Comparison of ENCODE assay signal across 23 cellular contexts in the genomic region with DNA sequence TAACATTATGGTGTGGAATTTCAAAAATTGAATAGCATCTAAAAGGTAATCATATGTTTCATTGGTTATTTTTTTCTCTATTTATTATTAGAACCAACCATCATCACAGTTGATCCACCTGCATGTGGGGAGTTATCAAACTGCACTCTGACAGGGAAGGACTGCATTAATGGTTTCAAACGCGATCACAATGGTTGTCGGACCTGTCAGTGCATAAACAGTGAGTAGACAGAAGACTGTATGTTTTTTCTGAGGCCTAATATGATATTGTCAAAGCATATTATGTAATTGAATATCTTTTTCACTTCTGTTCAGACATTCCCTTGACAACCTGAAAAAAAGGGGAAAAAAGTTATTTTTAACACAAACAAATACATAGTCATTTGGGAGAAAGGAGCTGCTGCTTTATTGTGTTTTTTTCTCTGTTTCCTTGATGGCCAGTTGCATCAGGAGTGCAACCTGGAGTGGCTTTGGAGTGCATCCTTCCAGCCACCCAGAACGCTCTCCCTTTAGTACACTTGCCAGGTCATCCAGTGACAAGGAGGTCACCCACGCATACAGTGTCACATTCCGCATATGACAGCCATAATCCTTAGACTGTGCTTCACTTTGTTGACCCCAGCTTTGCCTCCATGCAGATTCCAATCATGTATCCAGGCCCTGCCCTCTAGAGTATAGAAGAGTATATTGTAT.
"Had no signal": no experiment of that assay in that cellular context is flagged by ENCODE, and none has a peak within 500 bp of the region (broad histone marks: within the 10 kb centered on the region; RNA-seq: fewer than 3 reads in every experiment).

No MANE protein-coding gene starts in this region.

- H3K9me3 Mint-ChIP-seq: activated CD4-positive, alpha-beta memory T cell treated with anti-CD3 and anti-CD28 coated beads, Interleukin-2, amount 10 ng/mL, durations not matched to agents 7 days and 5 days; activated CD4-positive, alpha-beta T cell treated with anti-CD3 and anti-CD28 coated beads, Interleukin-2, amount 10 ng/mL, durations not matched to agents 7 days and 5 days; activated naive CD4-positive, alpha-beta T cell treated with anti-CD3 and anti-CD28 coated beads, Interleukin-2, amount 10 ng/mL, durations not matched to agents 7 days and 5 days; activated naive CD8-positive, alpha-beta T cell treated with anti-CD3 and anti-CD28 coated beads for 36 hours; activated T-cell treated with anti-CD3 and anti-CD28 coated beads, Interleukin-2, amount 50 U/mL, for 72 hours; activated T-helper 2 cell treated with anti-CD3 and anti-CD28 coated beads, Interferon-gamma antibody, Interleukin-2, Interleukin-4, amounts not matched to agents 10 μg/mL and 5 μg/mL and 100 μg/mL, durations not matched to agents 14 hours and 24 hours and 36 hours; T-cell had no signal

- H3K27ac Mint-ChIP-seq: activated CD4-positive, alpha-beta memory T cell treated with anti-CD3 and anti-CD28 coated beads, Interleukin-2, amount 10 ng/mL, durations not matched to agents 7 days and 5 days; activated CD4-positive, alpha-beta T cell treated with anti-CD3 and anti-CD28 coated beads, Interleukin-2, amount 10 ng/mL, durations not matched to agents 7 days and 5 days; activated naive CD4-positive, alpha-beta T cell treated with anti-CD3 and anti-CD28 coated beads, Interleukin-2, amount 10 ng/mL, durations not matched to agents 7 days and 5 days; activated naive CD8-positive, alpha-beta T cell treated with anti-CD3 and anti-CD28 coated beads for 36 hours; activated T-cell treated with anti-CD3 and anti-CD28 coated beads, Interleukin-2, amount 50 U/mL, for 72 hours; activated T-helper 2 cell treated with anti-CD3 and anti-CD28 coated beads, Interferon-gamma antibody, Interleukin-2, Interleukin-4, amounts not matched to agents 10 μg/mL and 5 μg/mL and 100 μg/mL, durations not matched to agents 14 hours and 24 hours and 36 hours; T-cell had no signal

- H3K4me3 Mint-ChIP-seq: activated CD4-positive, alpha-beta memory T cell treated with anti-CD3 and anti-CD28 coated beads, Interleukin-2, amount 10 ng/mL, durations not matched to agents 7 days and 5 days; activated CD4-positive, alpha-beta T cell treated with anti-CD3 and anti-CD28 coated beads, Interleukin-2, amount 10 ng/mL, durations not matched to agents 7 days and 5 days; activated naive CD4-positive, alpha-beta T cell treated with anti-CD3 and anti-CD28 coated beads, Interleukin-2, amount 10 ng/mL, durations not matched to agents 7 days and 5 days; activated naive CD8-positive, alpha-beta T cell treated with anti-CD3 and anti-CD28 coated beads for 36 hours; activated T-cell treated with anti-CD3 and anti-CD28 coated beads, Interleukin-2, amount 50 U/mL, for 72 hours; T-cell had no signal

- H3K36me3 Mint-ChIP-seq: activated naive CD4-positive, alpha-beta T cell treated with anti-CD3 and anti-CD28 coated beads, Interleukin-2, amount 10 ng/mL, durations not matched to agents 7 days and 5 days; T-cell had no signal

- H3K27ac ChIP-seq: VCaP had no signal

- DNase-seq: activated CD4-positive, alpha-beta memory T cell treated with anti-CD3 and anti-CD28 coated beads, Interleukin-2, amount 10 ng/mL, durations not matched to agents 7 days and 5 days; activated CD4-positive, alpha-beta T cell treated with anti-CD3 and anti-CD28 coated beads, Interleukin-2, amount 10 ng/mL, durations not matched to agents 7 days and 5 days; activated CD4-positive, CD25-positive, alpha-beta regulatory T cell; activated CD8-positive, alpha-beta memory T cell treated with anti-CD3 and anti-CD28 coated beads, Interleukin-2, amount 50 U/mL, for 4 hours; activated gamma-delta T cell treated with Interleukin-2 at 50 U/mL for 16 hours; activated naive CD4-positive, alpha-beta T cell treated with anti-CD3 and anti-CD28 coated beads, Interleukin-2, amount 10 ng/mL, durations not matched to agents 7 days and 5 days; activated naive CD8-positive, alpha-beta T cell treated with anti-CD3 and anti-CD28 coated beads for 36 hours; activated T-cell treated with anti-CD3 and anti-CD28 coated beads, Interleukin-2, amount 50 U/mL, for 72 hours; Kasumi-1; KBM-7; NCI-H1048; NCI-H146; NCI-H187 treated with DMSO at 0.1 percent for 48 hours; NCI-H2081 treated with DMSO at 0.1 percent for 48 hours; NCI-H446; NCI-H524; PC-3; SHP77 treated with DMSO at 0.1 percent for 48 hours; T-cell; T-helper 2 cell; T1000 had no signal

- H3K27me3 Mint-ChIP-seq: activated CD4-positive, alpha-beta memory T cell treated with anti-CD3 and anti-CD28 coated beads, Interleukin-2, amount 10 ng/mL, durations not matched to agents 7 days and 5 days; activated CD4-positive, alpha-beta T cell treated with anti-CD3 and anti-CD28 coated beads, Interleukin-2, amount 10 ng/mL, durations not matched to agents 7 days and 5 days; activated naive CD4-positive, alpha-beta T cell treated with anti-CD3 and anti-CD28 coated beads, Interleukin-2, amount 10 ng/mL, durations not matched to agents 7 days and 5 days; activated naive CD8-positive, alpha-beta T cell treated with anti-CD3 and anti-CD28 coated beads for 36 hours; T-cell had no signal

- H3K4me1 Mint-ChIP-seq: activated CD4-positive, alpha-beta memory T cell treated with anti-CD3 and anti-CD28 coated beads, Interleukin-2, amount 10 ng/mL, durations not matched to agents 7 days and 5 days; activated CD4-positive, alpha-beta T cell treated with anti-CD3 and anti-CD28 coated beads, Interleukin-2, amount 10 ng/mL, durations not matched to agents 7 days and 5 days; activated naive CD4-positive, alpha-beta T cell treated with anti-CD3 and anti-CD28 coated beads, Interleukin-2, amount 10 ng/mL, durations not matched to agents 7 days and 5 days; activated naive CD8-positive, alpha-beta T cell treated with anti-CD3 and anti-CD28 coated beads for 36 hours; T-cell had no signal
